Comparison of ENCODE assay signal across 12 cellular contexts in genomic region chr4:158566860-158567259, GRCh38. TPM values are rescaled to one million over a fixed set of nuclear protein-coding genes. Genes with fewer than 3 reads are reported as not detected.
"Had no signal": no experiment of that assay in that cellular context is flagged by ENCODE, and none has a peak within 500 bp of the region (broad histone marks: within the 10 kb centered on the region; RNA-seq: fewer than 3 reads in every experiment).

No MANE protein-coding gene starts in this region.

- H2AFZ ChIP-seq: GM23248 had no signal

- H3K9me3 ChIP-seq: HAP-1 had no signal

- H3K4me3 ChIP-seq: GM23248, GM23338, HAP-1 had no signal

- H3K27ac ChIP-seq: GM23248 had no signal

- ATAC-seq: GM23338, HCT116 had no signal

- DNase-seq: GM23248, GOT3, H7, H9, HCEC 1CT, HFFc6 had no signal

- H3K36me3 ChIP-seq: HAP-1 had no signal

- H3K9ac ChIP-seq: GM23248 had no signal

- H3K4me1 ChIP-seq: HAP-1 had no signal

- H3K4me2 ChIP-seq: GM23338 had no signal

- FAIRE-seq: H1, H54 had no signal

RNA-seq across cellular contexts. Expression of gene RXFP1, which starts 45.2 kb away (rescaled TPM):
- total RNA-seq: H4, H7, HFFc6 had no signal
- polyA plus RNA-seq: GM23338 had no signal
